In the genomic region with DNA sequence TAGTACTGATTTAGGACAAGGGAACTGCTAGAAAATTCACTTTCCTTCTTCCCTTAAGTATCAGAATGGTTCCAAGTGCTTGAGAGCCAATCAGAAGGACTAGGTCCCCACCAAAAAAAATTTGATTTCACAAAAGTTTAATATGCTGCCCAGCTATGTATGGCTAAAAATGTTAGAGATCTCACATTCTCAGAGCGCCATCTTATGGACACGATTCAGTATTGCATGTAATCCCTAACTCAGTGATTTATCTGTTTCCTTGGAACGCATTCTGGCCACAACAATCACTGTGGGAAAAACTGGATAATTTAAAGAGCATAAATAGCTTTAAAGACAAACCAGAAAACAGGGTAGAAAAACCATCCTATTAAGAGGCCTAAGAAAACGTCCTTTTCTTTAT, we compare ENCODE assay signal across 1 cellular context.
TF ChIP-seq lines count a peak whose summit lies in the region.

No MANE protein-coding gene starts in this region.

TF ChIP-seq in K562, 482 proteins besides CTCF, POLR2A, EP300 and RAD21 (continued from another document):
- TF ChIP-seq, protein P1, sequence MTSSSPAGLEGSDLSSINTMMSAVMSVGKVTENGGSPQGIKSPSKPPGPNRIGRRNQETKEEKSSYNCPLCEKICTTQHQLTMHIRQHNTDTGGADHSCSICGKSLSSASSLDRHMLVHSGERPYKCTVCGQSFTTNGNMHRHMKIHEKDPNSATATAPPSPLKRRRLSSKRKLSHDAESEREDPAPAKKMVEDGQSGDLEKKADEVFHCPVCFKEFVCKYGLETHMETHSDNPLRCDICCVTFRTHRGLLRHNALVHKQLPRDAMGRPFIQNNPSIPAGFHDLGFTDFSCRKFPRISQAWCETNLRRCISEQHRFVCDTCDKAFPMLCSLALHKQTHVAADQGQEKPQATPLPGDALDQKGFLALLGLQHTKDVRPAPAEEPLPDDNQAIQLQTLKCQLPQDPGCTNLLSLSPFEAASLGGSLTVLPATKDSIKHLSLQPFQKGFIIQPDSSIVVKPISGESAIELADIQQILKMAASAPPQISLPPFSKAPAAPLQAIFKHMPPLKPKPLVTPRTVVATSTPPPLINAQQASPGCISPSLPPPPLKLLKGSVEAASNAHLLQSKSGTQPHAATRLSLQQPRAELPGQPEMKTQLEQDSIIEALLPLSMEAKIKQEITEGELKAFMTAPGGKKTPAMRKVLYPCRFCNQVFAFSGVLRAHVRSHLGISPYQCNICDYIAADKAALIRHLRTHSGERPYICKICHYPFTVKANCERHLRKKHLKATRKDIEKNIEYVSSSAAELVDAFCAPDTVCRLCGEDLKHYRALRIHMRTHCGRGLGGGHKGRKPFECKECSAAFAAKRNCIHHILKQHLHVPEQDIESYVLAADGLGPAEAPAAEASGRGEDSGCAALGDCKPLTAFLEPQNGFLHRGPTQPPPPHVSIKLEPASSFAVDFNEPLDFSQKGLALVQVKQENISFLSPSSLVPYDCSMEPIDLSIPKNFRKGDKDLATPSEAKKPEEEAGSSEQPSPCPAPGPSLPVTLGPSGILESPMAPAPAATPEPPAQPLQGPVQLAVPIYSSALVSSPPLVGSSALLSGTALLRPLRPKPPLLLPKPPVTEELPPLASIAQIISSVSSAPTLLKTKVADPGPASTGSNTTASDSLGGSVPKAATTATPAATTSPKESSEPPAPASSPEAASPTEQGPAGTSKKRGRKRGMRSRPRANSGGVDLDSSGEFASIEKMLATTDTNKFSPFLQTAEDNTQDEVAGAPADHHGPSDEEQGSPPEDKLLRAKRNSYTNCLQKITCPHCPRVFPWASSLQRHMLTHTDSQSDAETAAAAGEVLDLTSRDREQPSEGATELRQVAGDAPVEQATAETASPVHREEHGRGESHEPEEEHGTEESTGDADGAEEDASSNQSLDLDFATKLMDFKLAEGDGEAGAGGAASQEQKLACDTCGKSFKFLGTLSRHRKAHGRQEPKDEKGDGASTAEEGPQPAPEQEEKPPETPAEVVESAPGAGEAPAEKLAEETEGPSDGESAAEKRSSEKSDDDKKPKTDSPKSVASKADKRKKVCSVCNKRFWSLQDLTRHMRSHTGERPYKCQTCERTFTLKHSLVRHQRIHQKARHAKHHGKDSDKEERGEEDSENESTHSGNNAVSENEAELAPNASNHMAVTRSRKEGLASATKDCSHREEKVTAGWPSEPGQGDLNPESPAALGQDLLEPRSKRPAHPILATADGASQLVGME (CRISPR knock-in tag; IDR thresholded peaks at IDR 0.05) = no peak
- TF ChIP-seq, protein P2, sequence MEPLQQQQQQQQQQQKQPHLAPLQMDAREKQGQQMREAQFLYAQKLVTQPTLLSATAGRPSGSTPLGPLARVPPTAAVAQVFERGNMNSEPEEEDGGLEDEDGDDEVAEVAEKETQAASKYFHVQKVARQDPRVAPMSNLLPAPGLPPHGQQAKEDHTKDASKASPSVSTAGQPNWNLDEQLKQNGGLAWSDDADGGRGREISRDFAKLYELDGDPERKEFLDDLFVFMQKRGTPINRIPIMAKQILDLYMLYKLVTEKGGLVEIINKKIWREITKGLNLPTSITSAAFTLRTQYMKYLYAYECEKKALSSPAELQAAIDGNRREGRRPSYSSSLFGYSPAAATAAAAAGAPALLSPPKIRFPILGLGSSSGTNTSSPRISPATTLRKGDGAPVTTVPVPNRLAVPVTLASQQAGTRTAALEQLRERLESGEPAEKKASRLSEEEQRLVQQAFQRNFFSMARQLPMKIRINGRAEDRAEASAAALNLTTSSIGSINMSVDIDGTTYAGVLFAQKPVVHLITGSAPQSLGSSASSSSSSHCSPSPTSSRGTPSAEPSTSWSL (CRISPR knock-in tag; IDR thresholded peaks at IDR 0.05; ENCODE audit: borderline replicate concordance) = no peak
- TF ChIP-seq SLC30A9 (CRISPR knock-in tag; IDR thresholded peaks at IDR 0.05) (no peak), ZNF143 (CRISPR knock-in tag; IDR thresholded peaks at IDR 0.05) (no peak), BRD9 (IDR thresholded peaks at IDR 0.05; ENCODE audit: low read depth, partially characterized antibody) (no peak), MAFF (IDR thresholded peaks at IDR 0.05; ENCODE audit: low read length) (no peak), ILK (tag; IDR thresholded peaks at IDR 0.05; ENCODE audit: borderline replicate concordance, low read depth) (no peak), KDM1A (IDR thresholded peaks at IDR 0.05) (0 out of 4 replicates have a peak, but pooled peaks of 1 of the 2 experiments have one; percentile 13)
- TF ChIP-seq, protein P3, sequence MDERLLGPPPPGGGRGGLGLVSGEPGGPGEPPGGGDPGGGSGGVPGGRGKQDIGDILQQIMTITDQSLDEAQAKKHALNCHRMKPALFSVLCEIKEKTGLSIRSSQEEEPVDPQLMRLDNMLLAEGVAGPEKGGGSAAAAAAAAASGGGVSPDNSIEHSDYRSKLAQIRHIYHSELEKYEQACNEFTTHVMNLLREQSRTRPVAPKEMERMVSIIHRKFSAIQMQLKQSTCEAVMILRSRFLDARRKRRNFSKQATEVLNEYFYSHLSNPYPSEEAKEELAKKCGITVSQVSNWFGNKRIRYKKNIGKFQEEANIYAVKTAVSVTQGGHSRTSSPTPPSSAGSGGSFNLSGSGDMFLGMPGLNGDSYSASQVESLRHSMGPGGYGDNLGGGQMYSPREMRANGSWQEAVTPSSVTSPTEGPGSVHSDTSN (CRISPR knock-in tag; IDR thresholded peaks at IDR 0.05; ENCODE audit: low read depth) = no peak
- TF ChIP-seq, protein P3 (tag; conservative IDR thresholded peaks at IDR 0.05; ENCODE audit: low read depth) = 0 out of 2 replicates have a peak, but pooled peaks have one; percentile 8
- TF ChIP-seq, protein P4, sequence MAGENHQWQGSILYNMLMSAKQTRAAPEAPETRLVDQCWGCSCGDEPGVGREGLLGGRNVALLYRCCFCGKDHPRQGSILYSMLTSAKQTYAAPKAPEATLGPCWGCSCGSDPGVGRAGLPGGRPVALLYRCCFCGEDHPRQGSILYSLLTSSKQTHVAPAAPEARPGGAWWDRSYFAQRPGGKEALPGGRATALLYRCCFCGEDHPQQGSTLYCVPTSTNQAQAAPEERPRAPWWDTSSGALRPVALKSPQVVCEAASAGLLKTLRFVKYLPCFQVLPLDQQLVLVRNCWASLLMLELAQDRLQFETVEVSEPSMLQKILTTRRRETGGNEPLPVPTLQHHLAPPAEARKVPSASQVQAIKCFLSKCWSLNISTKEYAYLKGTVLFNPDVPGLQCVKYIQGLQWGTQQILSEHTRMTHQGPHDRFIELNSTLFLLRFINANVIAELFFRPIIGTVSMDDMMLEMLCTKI (IDR thresholded peaks at IDR 0.05; ENCODE audit: partially characterized antibody) = no peak
